14 cellular contexts compared by ENCODE assay signal in genomic region chr11:33379931-33380330, GRCh38. TPM values are rescaled to one million over a fixed set of nuclear protein-coding genes. Genes with fewer than 3 reads are reported as not detected.
DNase-seq lines count a peak whose midpoint lies in the region; ATAC-seq, FAIRE-seq and TF ChIP-seq lines count a peak whose summit lies in the region.
"Had no signal": no experiment of that assay in that cellular context is flagged by ENCODE, and none has a peak within 500 bp of the region (broad histone marks: within the 10 kb centered on the region; RNA-seq: fewer than 3 reads in every experiment).

No MANE protein-coding gene starts in this region.

- H3K27me3 ChIP-seq in spleen (replicated peaks in 1 of 7) (peaks cover 0 to 42% (median 33%) of the 10 kb centered on the region in 7 donors), small intestine (ENCODE audit: control insufficient read depth in 2 of 2, insufficient read depth in 2 of 2, low read length in 2 of 2) (peaks cover 11 to 17% of the 10 kb centered on the region in 2 donors)

- 35 to 52% (median 46%) methylated on average over 4 of the region's 4 CpGs for WGBS in spleen, 5 donors
- WGBS in small intestine, 3 donors: 68 to 78% (median 68%) methylated on average over 4 of the region's 4 CpGs

- no peak for TF ChIP-seq POLR2A in spleen (IDR thresholded peaks at IDR 0.05)

- ATAC-seq in GM18868 (IDR thresholded peaks at IDR 0.05; ENCODE audit: unreplicated experiment) (peak; percentile 64), HG02610 (IDR thresholded peaks at IDR 0.05; ENCODE audit: unreplicated experiment) (peak; percentile 58), HG03571 (IDR thresholded peaks at IDR 0.05; ENCODE audit: unreplicated experiment) (peak; percentile 44), omental fat pad (ENCODE audit: low FRiP score) (no peak)

- FAIRE-seq in small intestine (lab: Jason Lieb, UNC): no peak

- H3K9me3 ChIP-seq in spleen (no peaks in the 10 kb centered on the region), small intestine (ENCODE audit: control insufficient read depth, low read depth) (no peaks in the 10 kb centered on the region)

- intact Hi-C loops in spleen (cut with DNase I; ENCODE audit: low total_unique reads): loop anchor here (10.0 kb wide), 1 partner anchor 165 kb away; no protein-coding TSS in a partner anchor

- DNase-seq in spleen (peak; percentile 81), HuH-7.5 (ENCODE audit: low spot score) (no peak), small intestine (no peak), omental fat pad (ENCODE audit: low spot score) (no peak)
- DNase-seq: activated naive CD4-positive, alpha-beta T cell treated with anti-CD3 and anti-CD28 coated beads, Interleukin-2, amount 50 U/mL, for 16 hours; immature natural killer cell; NCI-H2227 treated with DMSO at 0.1 percent for 48 hours; RPMI8226; stimulated activated CD4-positive, alpha-beta T cell treated with anti-CD3 and anti-CD28 coated beads, Interleukin-4, amount 100 ng/mL, for 4 hours had no signal

- no peak overlapping the region for H3K27ac ChIP-seq in spleen
- no peak overlapping the region for H3K27ac ChIP-seq in small intestine (ENCODE audit: low read depth in 1 of 2, low read length in 1 of 2)
- H3K27ac ChIP-seq: coronary artery, HL-60 had no signal

- H3K36me3 ChIP-seq in spleen: no peaks in the 10 kb centered on the region
- H3K36me3 ChIP-seq in small intestine (ENCODE audit: control insufficient read depth in 2 of 2, insufficient read depth in 2 of 2, low read length in 2 of 2): no peaks in the 10 kb centered on the region

- H3K4me1 ChIP-seq in spleen (peaks cover 0 to 41% (median 15%) of the 10 kb centered on the region in 6 donors), small intestine (ENCODE audit: control insufficient read depth in 2 of 2, insufficient read depth in 1 of 2, low read depth in 1 of 2, low read length in 1 of 2) (peaks cover 0 to 2% of the 10 kb centered on the region in 2 donors)

- no peak for TF ChIP-seq CTCF in spleen (IDR thresholded peaks at IDR 0.05 in 8 of 11, conservative IDR thresholded peaks at IDR 0.05 in 3 of 11)
- TF ChIP-seq CTCF in omental fat pad (IDR thresholded peaks at IDR 0.05): no peak

- H3K4me3 ChIP-seq in spleen (no peak overlapping the region), small intestine (ENCODE audit: low read depth in 1 of 2, low read length in 2 of 2) (no peak overlapping the region)
- H3K4me3 ChIP-seq: coronary artery had no signal

RNA-seq across cellular contexts. Expression of gene KIAA1549L, which starts 4.0 kb away (rescaled TPM):
- under 1 TPM in 6 of 7 donors, not detected in 1; 0.03 to 0.12 (median 0.09) TPM for total RNA-seq in spleen
- under 1 TPM; under 0.01 to 0.09 (median 0.05) TPM for polyA plus RNA-seq in spleen
- under 1 TPM in 2 of 3 donors, not detected in 1; under 0.01 to 0.34 TPM for polyA plus RNA-seq in small intestine
- total RNA-seq in omental fat pad: under 1 TPM in 3 of 4 donors, not detected in 1; 0.19 to 0.60 (median 0.50) TPM
- polyA plus RNA-seq: immature natural killer cell had no signal
